In genomic region chr21:34219334-34220020, GRCh38 we compare ENCODE assay signal across 28 cellular contexts.
"Had no signal": no experiment of that assay in that cellular context is flagged by ENCODE, and none has a peak within 500 bp of the region (broad histone marks: within the 10 kb centered on the region; RNA-seq: fewer than 3 reads in every experiment).

No MANE protein-coding gene starts in this region.

- H3K4me1 Mint-ChIP-seq: activated naive CD4-positive, alpha-beta T cell treated with anti-CD3 and anti-CD28 coated beads, Interleukin-2, amount 50 U/mL, for 24 hours; naive thymus-derived CD8-positive, alpha-beta T cell; stimulated activated effector memory CD8-positive, alpha-beta T cell treated with anti-CD3 and anti-CD28 coated beads, Interleukin-12 subunit alpha, Interleukin-12 subunit beta, amount 100 ng/mL, for 72 hours had no signal

- H3K4me3 ChIP-seq: body of pancreas, coronary artery, dorsolateral prefrontal cortex, heart left ventricle, skin epidermis, thoracic aorta, upper lobe of right lung had no signal

- DNase-seq: activated CD4-positive, alpha-beta memory T cell treated with anti-CD3 and anti-CD28 coated beads for 36 hours; activated CD4-positive, alpha-beta T cell treated with anti-CD3 and anti-CD28 coated beads, Interleukin-2, amount 10 ng/mL, durations not matched to agents 24 days and 14 days; activated CD4-positive, CD25-positive, alpha-beta regulatory T cell treated with anti-CD3 and anti-CD28 coated beads, Interleukin-2, amount 50 U/mL, for 72 hours; activated CD8-positive, alpha-beta memory T cell treated with anti-CD3 and anti-CD28 coated beads, Interleukin-2, amount 50 U/mL, for 48 hours; activated naive CD8-positive, alpha-beta T cell treated with anti-CD3 and anti-CD28 coated beads, Interleukin-2, amount 50 U/mL, for 24 hours; activated T-cell treated with anti-CD3 and anti-CD28 coated beads, Interleukin-2, amount 50 U/mL, for 24 hours; amygdala; body of pancreas; cerebellar nuclear complex; dorsolateral prefrontal cortex; effector memory CD4-positive, alpha-beta T cell; foreskin keratinocyte; heart left ventricle; hypothalamus; naive thymus-derived CD8-positive, alpha-beta T cell; posterior cingulate gyrus; right cardiac atrium; stimulated activated CD4-positive, alpha-beta T cell treated with anti-CD3 and anti-CD28 coated beads, Interleukin-4, amount 100 ng/mL, for 24 hours; T-helper 2 cell; upper lobe of right lung had no signal

- H3K4me3 Mint-ChIP-seq: activated CD4-positive, alpha-beta memory T cell treated with anti-CD3 and anti-CD28 coated beads for 36 hours; activated CD4-positive, alpha-beta T cell treated with anti-CD3 and anti-CD28 coated beads, Interleukin-2, amount 10 ng/mL, durations not matched to agents 24 days and 14 days; activated naive CD4-positive, alpha-beta T cell treated with anti-CD3 and anti-CD28 coated beads, Interleukin-2, amount 50 U/mL, for 24 hours; activated naive CD8-positive, alpha-beta T cell treated with anti-CD3 and anti-CD28 coated beads, Interleukin-2, amount 50 U/mL, for 24 hours; activated T-cell treated with anti-CD3 and anti-CD28 coated beads, Interleukin-2, amount 50 U/mL, for 24 hours; mesothelial cell of epicardium; naive thymus-derived CD8-positive, alpha-beta T cell; neural crest cell; stimulated activated effector memory CD8-positive, alpha-beta T cell treated with anti-CD3 and anti-CD28 coated beads, Interleukin-12 subunit alpha, Interleukin-12 subunit beta, amount 100 ng/mL, for 72 hours; stimulated activated naive CD8-positive, alpha-beta T cell treated with anti-CD3 and anti-CD28 coated beads, Interleukin-15, Interleukin-2, amounts not matched to agents 100 ng/mL and 50 ng/mL, for 24 hours had no signal

- H3K9me3 Mint-ChIP-seq: activated naive CD4-positive, alpha-beta T cell treated with anti-CD3 and anti-CD28 coated beads, Interleukin-2, amount 50 U/mL, for 24 hours; activated naive CD8-positive, alpha-beta T cell treated with anti-CD3 and anti-CD28 coated beads, Interleukin-2, amount 50 U/mL, for 24 hours; activated T-cell treated with anti-CD3 and anti-CD28 coated beads, Interleukin-2, amount 50 U/mL, for 24 hours; neural crest cell had no signal

- H3K9me3 ChIP-seq: body of pancreas, thoracic aorta, upper lobe of right lung had no signal

- H3K36me3 Mint-ChIP-seq: naive thymus-derived CD8-positive, alpha-beta T cell; stimulated activated effector memory CD8-positive, alpha-beta T cell treated with anti-CD3 and anti-CD28 coated beads, Interleukin-12 subunit alpha, Interleukin-12 subunit beta, amount 100 ng/mL, for 72 hours had no signal

- H3K36me3 ChIP-seq: heart left ventricle, thoracic aorta, upper lobe of right lung had no signal

- H3K4me1 ChIP-seq: body of pancreas, foreskin keratinocyte, upper lobe of right lung had no signal

- H3K27ac ChIP-seq: body of pancreas, dorsolateral prefrontal cortex, foreskin keratinocyte, heart left ventricle, thoracic aorta, upper lobe of right lung had no signal

- H3K27ac Mint-ChIP-seq: activated CD4-positive, alpha-beta memory T cell treated with anti-CD3 and anti-CD28 coated beads for 36 hours; activated CD4-positive, alpha-beta T cell treated with anti-CD3 and anti-CD28 coated beads, Interleukin-2, amount 10 ng/mL, durations not matched to agents 24 days and 14 days; activated naive CD4-positive, alpha-beta T cell treated with anti-CD3 and anti-CD28 coated beads, Interleukin-2, amount 50 U/mL, for 24 hours; activated naive CD8-positive, alpha-beta T cell treated with anti-CD3 and anti-CD28 coated beads, Interleukin-2, amount 50 U/mL, for 24 hours; activated T-cell treated with anti-CD3 and anti-CD28 coated beads, Interleukin-2, amount 50 U/mL, for 24 hours; mesothelial cell of epicardium; naive thymus-derived CD8-positive, alpha-beta T cell; stimulated activated effector memory CD8-positive, alpha-beta T cell treated with anti-CD3 and anti-CD28 coated beads, Interleukin-12 subunit alpha, Interleukin-12 subunit beta, amount 100 ng/mL, for 72 hours; stimulated activated naive CD8-positive, alpha-beta T cell treated with anti-CD3 and anti-CD28 coated beads, Interleukin-15, Interleukin-2, amounts not matched to agents 100 ng/mL and 50 ng/mL, for 24 hours had no signal

- ATAC-seq: activated naive CD8-positive, alpha-beta T cell treated with anti-CD3 and anti-CD28 coated beads, Interleukin-2, amount 50 U/mL, for 24 hours; body of pancreas; foreskin keratinocyte; heart left ventricle; naive thymus-derived CD8-positive, alpha-beta T cell; right cardiac atrium; stimulated activated effector memory CD8-positive, alpha-beta T cell treated with anti-CD3 and anti-CD28 coated beads, Interleukin-12 subunit alpha, Interleukin-12 subunit beta, amount 100 ng/mL, for 72 hours; upper lobe of right lung had no signal

- H3K27me3 Mint-ChIP-seq: activated CD4-positive, alpha-beta memory T cell treated with anti-CD3 and anti-CD28 coated beads for 36 hours; activated CD4-positive, alpha-beta T cell treated with anti-CD3 and anti-CD28 coated beads, Interleukin-2, amount 10 ng/mL, durations not matched to agents 24 days and 14 days; activated naive CD4-positive, alpha-beta T cell treated with anti-CD3 and anti-CD28 coated beads, Interleukin-2, amount 50 U/mL, for 24 hours; activated naive CD8-positive, alpha-beta T cell treated with anti-CD3 and anti-CD28 coated beads, Interleukin-2, amount 50 U/mL, for 24 hours; activated T-cell treated with anti-CD3 and anti-CD28 coated beads, Interleukin-2, amount 50 U/mL, for 24 hours had no signal

- H3K27me3 ChIP-seq: body of pancreas, heart left ventricle, upper lobe of right lung had no signal
